ENCODE assay signal across 12 cellular contexts in the genomic region with DNA sequence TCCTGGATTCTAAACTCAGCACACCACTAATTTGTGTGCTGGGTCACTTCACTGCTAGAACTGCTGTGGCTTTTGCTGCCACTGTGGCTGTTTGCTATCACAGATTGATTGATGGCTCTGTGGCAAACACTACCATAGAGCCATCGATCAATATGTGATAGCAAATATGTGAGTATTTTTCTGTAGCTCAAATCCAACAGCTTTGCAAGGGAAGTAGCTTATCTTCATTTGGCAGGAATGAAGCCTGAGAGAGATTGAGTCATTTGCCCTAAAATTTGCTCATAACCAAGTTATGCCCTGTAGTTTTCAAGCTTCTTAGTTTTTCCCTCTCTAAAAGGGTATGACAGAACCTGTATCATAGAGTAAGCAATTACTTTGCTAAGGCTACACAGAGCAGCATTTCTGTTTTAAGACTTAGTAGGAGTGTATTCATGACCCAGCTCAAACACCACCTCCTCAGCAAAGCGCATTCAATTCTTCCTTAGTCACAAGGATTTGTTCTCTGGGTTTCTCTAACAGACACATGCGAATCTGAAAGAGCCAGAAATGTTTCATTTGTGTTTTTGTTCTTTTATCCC. TPM values are rescaled to one million over a fixed set of nuclear protein-coding genes. Genes with fewer than 3 reads are reported as not detected.
DNase-seq lines count a peak whose midpoint lies in the region; ATAC-seq, FAIRE-seq and TF ChIP-seq lines count a peak whose summit lies in the region.
"Had no signal": no experiment of that assay in that cellular context is flagged by ENCODE, and none has a peak within 500 bp of the region (broad histone marks: within the 10 kb centered on the region; RNA-seq: fewer than 3 reads in every experiment).

No MANE protein-coding gene starts in this region.

- peaks cover 11 to 22% of the 10 kb centered on the region in 2 donors for H3K4me1 ChIP-seq in left lung
- H3K4me1 ChIP-seq: BLaER1 had no signal

- H3K9me3 ChIP-seq in AG04450 (ENCODE audit: control insufficient read depth, insufficient read depth, low read length) (peaks cover 4% of the 10 kb centered on the region; the same call in 1 of the 2 replicates), left lung (peaks cover 0 to 7% of the 10 kb centered on the region in 2 donors)

- POLR2A ChIA-PET in AG04450 (lab: Yijun Ruan, JAX), result no interaction called here

- in situ Hi-C loops in GM13977 (cut with MboI; ENCODE audit: low pct_unique_long_range_greater_than_20kb, low sequenced_read_pairs, unreplicated experiment), result no loop called here

- H3K36me3 ChIP-seq in left lung, result peaks cover 0 to 3% of the 10 kb centered on the region in 2 donors

- ATAC-seq in left lung (peak; percentile 37), GM18868 (IDR thresholded peaks at IDR 0.05; ENCODE audit: unreplicated experiment) (no peak)

- peak overlapping the region; percentile 58 for H3K27ac ChIP-seq in AG04450 (ENCODE audit: low read depth, low read length)
- peak overlapping the region; percentile 60 to 62 for H3K27ac ChIP-seq in left lung
- H3K27ac ChIP-seq: BLaER1 had no signal

- peak; percentile 65 for FAIRE-seq in HTR-8/SVneo (lab: Jason Lieb, UNC)

- DNase-seq in AG04450 (ENCODE audit: low read depth, low spot score), result peak; percentile 45
- no peak for DNase-seq in HTR-8/SVneo (ENCODE audit: insufficient read length, low spot score)
- DNase-seq in astrocyte of the hippocampus (ENCODE audit: low read depth, low spot score), result peak; percentile 54
- no peak for DNase-seq in left lung
- DNase-seq in NCI-H1436 treated with DMSO at 0.1 percent for 48 hours (lab: John Stamatoyannopoulos, UW), result no peak
- DNase-seq in GM13977 (ENCODE audit: low spot score), result no peak
- DNase-seq in activated gamma-delta T cell (lab: John Stamatoyannopoulos, UW), result no peak
- DNase-seq: NCI-H1092 treated with DMSO at 0.1 percent for 48 hours, RPMI8226, stomach had no signal

- no peak overlapping the region for H3K4me3 ChIP-seq in AG04450 (ENCODE audit: low read depth, low read length)
- no peak overlapping the region for H3K4me3 ChIP-seq in left lung
- H3K4me3 ChIP-seq: BLaER1, stomach had no signal

- no peaks in the 10 kb centered on the region for H3K27me3 ChIP-seq in AG04450 (ENCODE audit: control insufficient read depth, insufficient read depth, low read length)
- no peaks in the 10 kb centered on the region for H3K27me3 ChIP-seq in left lung
- H3K27me3 ChIP-seq: BLaER1, stomach had no signal

- intact Hi-C loops in left lung (cut with DNase I), result no loop called here

- CTCF ChIA-PET in AG04450 (lab: Charles Lee), result interaction anchor here (0.5 to 1.2 kb wide), 2 partner anchors 15 to 608 kb away, joined by 3 read pairs; no protein-coding TSS in a partner anchor

- TF ChIP-seq CTCF in AG04450 (IDR thresholded peaks at IDR 0.05; ENCODE audit: low read depth, low read length) (no peak), left lung (IDR thresholded peaks at IDR 0.05) (no peak), GM13977 (IDR thresholded peaks at IDR 0.05; ENCODE audit: extremely low read depth, insufficient read depth, missing control alignments) (no peak)

RNA-seq across cellular contexts. Expression of a gene that starts 43.1 kb away (rescaled TPM):
- polyA plus RNA-seq in AG04450 (2011; rRNA removed), result 16.6 and 24.6 TPM in 2 replicates
- polyA minus RNA-seq in AG04450 (2011; rRNA and poly(A)+ RNA removed), result 4.5 and 10.3 TPM in 2 replicates
- total RNA-seq in left lung, result 10 to 100 TPM; 16.8 to 19.5 TPM

Comparison
In these comparisons a context has a peak if more than half of its experiments do, and no peak if none do; other contexts are left out.
1. DNase-seq: peak in AG04450 (single experiment) and astrocyte of the hippocampus (single experiment); none in HTR-8/SVneo (single experiment), left lung (0 of 2), NCI-H1436 treated with DMSO at 0.1 percent for 48 hours (single experiment), GM13977 (single experiment) and activated gamma-delta T cell (single experiment).